Comparison of ENCODE assay signal across 37 cellular contexts in genomic region chr14:100170880-100171279, GRCh38. TPM values are rescaled to one million over a fixed set of nuclear protein-coding genes. Genes with fewer than 3 reads are reported as not detected.
"Had no signal": no experiment of that assay in that cellular context is flagged by ENCODE, and none has a peak within 500 bp of the region (broad histone marks: within the 10 kb centered on the region; RNA-seq: fewer than 3 reads in every experiment).

No MANE protein-coding gene starts in this region.

- H3K27me3 ChIP-seq: brain microvascular endothelial cell had no signal

- FAIRE-seq: astrocyte, colon, endometrium, endothelial cell of umbilical vein had no signal

- H3K27ac ChIP-seq: brain microvascular endothelial cell, epithelial cell of prostate, esophagus squamous epithelium, gastroesophageal sphincter, heart right ventricle, VCaP had no signal

- H3K36me3 ChIP-seq: brain microvascular endothelial cell, esophagus squamous epithelium, gastroesophageal sphincter, heart right ventricle had no signal

- H3K36me3 Mint-ChIP-seq: activated naive CD8-positive, alpha-beta T cell; WTC11 had no signal

- ATAC-seq: activated T-helper 17 cell treated with anti-CD3 and anti-CD28 coated beads, Interleukin-2, amount 50 U/mL, for 72 hours; gastroesophageal sphincter; heart right ventricle; WTC11 had no signal

- DNase-seq: activated CD4-positive, alpha-beta memory T cell treated with anti-CD3 and anti-CD28 coated beads, Interleukin-2, amount 10 ng/mL, durations not matched to agents 7 days and 5 days; activated CD4-positive, alpha-beta T cell treated with anti-CD3 and anti-CD28 coated beads for 1 hour; activated CD4-positive, alpha-beta T cell treated with anti-CD3 and anti-CD28 coated beads for 4 hours; activated CD4-positive, alpha-beta T cell treated with anti-CD3 and anti-CD28 coated beads, Interleukin-2, amount 10 ng/mL, durations not matched to agents 7 days and 5 days; activated CD4-positive, alpha-beta T cell treated with anti-CD3 and anti-CD28 coated beads, Interleukin-2, amount 50 U/mL, for 4 hours; activated CD8-positive, alpha-beta memory T cell treated with anti-CD3 and anti-CD28 coated beads, Interleukin-2, amount 50 U/mL, for 48 hours; activated effector memory CD4-positive, alpha-beta T cell treated with Interleukin-2 at 50 U/mL for 16 hours; activated gamma-delta T cell treated with Interleukin-2 at 50 U/mL for 16 hours; activated naive CD4-positive, alpha-beta T cell treated with anti-CD3 and anti-CD28 coated beads, Interleukin-2, amount 50 U/mL, for 16 hours; activated naive CD4-positive, alpha-beta T cell treated with Interleukin-2 at 50 U/mL for 16 hours; activated T-cell treated with anti-CD3 and anti-CD28 coated beads for 4 hours; activated T-cell treated with anti-CD3 and anti-CD28 coated beads, Interleukin-2, amount 50 U/mL, for 24 hours; amniotic stem cell; anterior cingulate cortex; brain microvascular endothelial cell; caudate nucleus; cortex of kidney; dermis blood vessel endothelial cell; effector CD8-positive, alpha-beta T cell; esophagus squamous epithelium; foreskin melanocyte; heart right ventricle; T-helper 2 cell had no signal

- H3K9me3 Mint-ChIP-seq: activated CD4-positive, alpha-beta memory T cell treated with anti-CD3 and anti-CD28 coated beads, Interleukin-2, amount 10 ng/mL, durations not matched to agents 7 days and 5 days; activated CD4-positive, alpha-beta T cell treated with anti-CD3 and anti-CD28 coated beads, Interleukin-2, amount 10 ng/mL, durations not matched to agents 7 days and 5 days; activated T-cell treated with anti-CD3 and anti-CD28 coated beads, Interleukin-2, amount 50 U/mL, for 24 hours; activated T-helper 17 cell treated with anti-CD3 and anti-CD28 coated beads, Interleukin-2, amount 50 U/mL, for 72 hours; WTC11 had no signal

- H3K4me3 Mint-ChIP-seq: activated CD4-positive, alpha-beta memory T cell treated with anti-CD3 and anti-CD28 coated beads, Interleukin-2, amount 10 ng/mL, durations not matched to agents 7 days and 5 days; activated CD4-positive, alpha-beta T cell treated with anti-CD3 and anti-CD28 coated beads, Interleukin-2, amount 10 ng/mL, durations not matched to agents 7 days and 5 days; activated naive CD8-positive, alpha-beta T cell; activated T-cell treated with anti-CD3 and anti-CD28 coated beads, Interleukin-2, amount 50 U/mL, for 24 hours; activated T-helper 17 cell treated with anti-CD3 and anti-CD28 coated beads, Interleukin-2, amount 50 U/mL, for 72 hours; WTC11 had no signal

- H3K4me3 ChIP-seq: esophagus squamous epithelium, gastroesophageal sphincter, heart right ventricle had no signal

- H3K9me3 ChIP-seq: esophagus squamous epithelium, gastroesophageal sphincter, heart right ventricle had no signal

RNA-seq across cellular contexts. Expression of gene DEGS2, which starts 11.4 kb away (rescaled TPM):
- total RNA-seq: astrocyte; endothelial cell of umbilical vein; fibroblast of villous mesenchyme; glomerular endothelial cell; T-helper 1 cell treated with Interleukin-12 subunit alpha and Interleukin-12 subunit beta and Interleukin-4 antibody, amounts not matched to agents 30 ng/mL and 1 ng/mL, for 36 hours had no signal
- polyA plus RNA-seq: fibroblast of lung had no signal
